9 cellular contexts compared by ENCODE assay signal in genomic region chr2:37375721-37376399, GRCh38. TPM values are rescaled to one million over a fixed set of nuclear protein-coding genes. Genes with fewer than 3 reads are reported as not detected.
DNase-seq lines count a peak whose midpoint lies in the region; ATAC-seq and FAIRE-seq lines count a peak whose summit lies in the region.
"Had no signal": no experiment of that assay in that cellular context is flagged by ENCODE, and none has a peak within 500 bp of the region (broad histone marks: within the 10 kb centered on the region; RNA-seq: fewer than 3 reads in every experiment).

No MANE protein-coding gene starts in this region.

- H3K36me3 ChIP-seq in small intestine (ENCODE audit: control insufficient read depth in 2 of 2, insufficient read depth in 2 of 2, low read length in 2 of 2): no peaks in the 10 kb centered on the region

- no peaks in the 10 kb centered on the region for H3K9me3 ChIP-seq in small intestine (ENCODE audit: control insufficient read depth, low read depth)

- 65 to 74% (median 73%) methylated on average over 9 of the region's 9 CpGs for WGBS in small intestine, 3 donors

- H3K27me3 ChIP-seq in small intestine (ENCODE audit: control insufficient read depth in 2 of 2, insufficient read depth in 2 of 2, low read length in 2 of 2): no peaks in the 10 kb centered on the region

- H3K27me3 Mint-ChIP-seq in activated T-cell treated with anti-CD3 and anti-CD28 coated beads, Interleukin-2, amount 50 U/mL, for 72 hours (ENCODE audit: low read depth): peaks cover 59% of the 10 kb centered on the region
- H3K27me3 Mint-ChIP-seq in activated T-helper 1 cell treated with anti-CD3 and anti-CD28 coated beads, Interleukin-12 subunit alpha, Interleukin-12 subunit beta, Interleukin-2, Interleukin-4 antibody, amounts not matched to agents 30 ng/mL and 10 ng/mL and 1 ng/mL, durations not matched to agents 14 hours and 24 hours and 36 hours (ENCODE audit: insufficient read depth): peaks cover 59% of the 10 kb centered on the region
- no peaks in the 10 kb centered on the region for H3K27me3 Mint-ChIP-seq in stimulated activated memory B cell treated with anti-CD40 and anti-IgM and Interleukin-4, amounts not matched to agents 10 μg/mL and 1 μg/mL and 100 μg/mL, for 72 hours

- DNase-seq in activated T-cell treated with anti-CD3 and anti-CD28 coated beads, Interleukin-2, amount 50 U/mL, for 72 hours: no peak
- DNase-seq in activated T-cell treated with anti-CD3 and anti-CD28 coated beads for 4 hours (no peak), NCI-H1694 (lab: John Stamatoyannopoulos, UW) (no peak), small intestine (no peak), HuH-7 (ENCODE audit: low spot score) (no peak)
- no peak for DNase-seq in activated T-helper 1 cell treated with anti-CD3 and anti-CD28 coated beads, Interleukin-12 subunit alpha, Interleukin-12 subunit beta, Interleukin-2, Interleukin-4 antibody, amounts not matched to agents 30 ng/mL and 10 ng/mL and 1 ng/mL, durations not matched to agents 14 hours and 24 hours and 36 hours (ENCODE audit: low spot score)

- no peak for FAIRE-seq in small intestine (lab: Jason Lieb, UNC)

- no peaks in the 10 kb centered on the region for H3K4me1 ChIP-seq in small intestine (ENCODE audit: control insufficient read depth in 2 of 2, insufficient read depth in 1 of 2, low read depth in 1 of 2, low read length in 1 of 2)

- H3K4me3 ChIP-seq in small intestine (ENCODE audit: low read depth in 1 of 2, low read length in 2 of 2): no peak overlapping the region

- H3K4me1 Mint-ChIP-seq in activated T-cell treated with anti-CD3 and anti-CD28 coated beads, Interleukin-2, amount 50 U/mL, for 72 hours (ENCODE audit: low read depth): peaks cover 31% of the 10 kb centered on the region
- peaks cover 52% of the 10 kb centered on the region for H3K4me1 Mint-ChIP-seq in activated T-helper 1 cell treated with anti-CD3 and anti-CD28 coated beads, Interleukin-12 subunit alpha, Interleukin-12 subunit beta, Interleukin-2, Interleukin-4 antibody, amounts not matched to agents 30 ng/mL and 10 ng/mL and 1 ng/mL, durations not matched to agents 14 hours and 24 hours and 36 hours (ENCODE audit: low read depth)
- H3K4me1 Mint-ChIP-seq in stimulated activated memory B cell treated with anti-CD40 and anti-IgM and Interleukin-4, amounts not matched to agents 10 μg/mL and 1 μg/mL and 100 μg/mL, for 72 hours: peaks cover 39% of the 10 kb centered on the region

- no peak overlapping the region for H3K27ac ChIP-seq in small intestine (ENCODE audit: low read depth in 1 of 2, low read length in 1 of 2)
- H3K27ac ChIP-seq: C4-2B had no signal

- H3K9me3 Mint-ChIP-seq in activated T-cell treated with anti-CD3 and anti-CD28 coated beads, Interleukin-2, amount 50 U/mL, for 72 hours: no peaks in the 10 kb centered on the region
- H3K9me3 Mint-ChIP-seq in activated T-helper 1 cell treated with anti-CD3 and anti-CD28 coated beads, Interleukin-12 subunit alpha, Interleukin-12 subunit beta, Interleukin-2, Interleukin-4 antibody, amounts not matched to agents 30 ng/mL and 10 ng/mL and 1 ng/mL, durations not matched to agents 14 hours and 24 hours and 36 hours: no peaks in the 10 kb centered on the region
- no peaks in the 10 kb centered on the region for H3K9me3 Mint-ChIP-seq in stimulated activated memory B cell treated with anti-CD40 and anti-IgM and Interleukin-4, amounts not matched to agents 10 μg/mL and 1 μg/mL and 100 μg/mL, for 72 hours

- ATAC-seq in activated T-cell treated with anti-CD3 and anti-CD28 coated beads, Interleukin-2, amount 50 U/mL, for 72 hours (replicated peaks in 1 of 2): peak; percentile 1 to 2
- ATAC-seq in HG02943 (IDR thresholded peaks at IDR 0.05; ENCODE audit: low read depth, unreplicated experiment): peak; percentile 26
- peak; percentile 53 for ATAC-seq in stimulated activated memory B cell treated with anti-CD40 and anti-IgM and Interleukin-4, amounts not matched to agents 10 μg/mL and 1 μg/mL and 100 μg/mL, for 72 hours

- H3K27ac Mint-ChIP-seq in activated T-cell treated with anti-CD3 and anti-CD28 coated beads, Interleukin-2, amount 50 U/mL, for 72 hours: no peak overlapping the region
- H3K27ac Mint-ChIP-seq in activated T-helper 1 cell treated with anti-CD3 and anti-CD28 coated beads, Interleukin-12 subunit alpha, Interleukin-12 subunit beta, Interleukin-2, Interleukin-4 antibody, amounts not matched to agents 30 ng/mL and 10 ng/mL and 1 ng/mL, durations not matched to agents 14 hours and 24 hours and 36 hours: no peak overlapping the region
- peak overlapping the region; percentile 78 for H3K27ac Mint-ChIP-seq in stimulated activated memory B cell treated with anti-CD40 and anti-IgM and Interleukin-4, amounts not matched to agents 10 μg/mL and 1 μg/mL and 100 μg/mL, for 72 hours

- intact Hi-C loops in activated T-helper 1 cell treated with anti-CD3 and anti-CD28 coated beads, Interleukin-12 subunit alpha, Interleukin-12 subunit beta, Interleukin-2, Interleukin-4 antibody, amounts not matched to agents 30 ng/mL and 10 ng/mL and 1 ng/mL, durations not matched to agents 14 hours and 24 hours and 36 hours (cut with micrococcal nuclease): loop anchor here (1.0 to 5.0 kb wide), 11 partner anchors 9 to 1841 kb away; partner anchors contain the start of genes CDC42EP3, CEBPZ, GPATCH11 and HEATR5B

- peak overlapping the region; percentile 52 to 68 for H3K4me3 Mint-ChIP-seq in activated T-cell treated with anti-CD3 and anti-CD28 coated beads, Interleukin-2, amount 50 U/mL, for 72 hours
- peak overlapping the region; percentile 34 for H3K4me3 Mint-ChIP-seq in activated T-helper 1 cell treated with anti-CD3 and anti-CD28 coated beads, Interleukin-12 subunit alpha, Interleukin-12 subunit beta, Interleukin-2, Interleukin-4 antibody, amounts not matched to agents 30 ng/mL and 10 ng/mL and 1 ng/mL, durations not matched to agents 14 hours and 24 hours and 36 hours
- H3K4me3 Mint-ChIP-seq in stimulated activated memory B cell treated with anti-CD40 and anti-IgM and Interleukin-4, amounts not matched to agents 10 μg/mL and 1 μg/mL and 100 μg/mL, for 72 hours: peak overlapping the region; percentile 66

- no peaks in the 10 kb centered on the region for H3K36me3 Mint-ChIP-seq in activated T-cell treated with anti-CD3 and anti-CD28 coated beads, Interleukin-2, amount 50 U/mL, for 72 hours (ENCODE audit: insufficient read depth in 2 of 2)
- no peaks in the 10 kb centered on the region for H3K36me3 Mint-ChIP-seq in activated T-helper 1 cell treated with anti-CD3 and anti-CD28 coated beads, Interleukin-12 subunit alpha, Interleukin-12 subunit beta, Interleukin-2, Interleukin-4 antibody, amounts not matched to agents 30 ng/mL and 10 ng/mL and 1 ng/mL, durations not matched to agents 14 hours and 24 hours and 36 hours (ENCODE audit: low read depth)
- H3K36me3 Mint-ChIP-seq in stimulated activated memory B cell treated with anti-CD40 and anti-IgM and Interleukin-4, amounts not matched to agents 10 μg/mL and 1 μg/mL and 100 μg/mL, for 72 hours: no peaks in the 10 kb centered on the region

RNA-seq across cellular contexts. Expression of gene QPCT, which starts 31.4 kb away (rescaled TPM):
- under 1 TPM; 0.35 to 0.70 TPM for total RNA-seq in activated T-cell treated with anti-CD3 and anti-CD28 coated beads, Interleukin-2, amount 50 U/mL, for 72 hours
- total RNA-seq in activated T-helper 1 cell treated with anti-CD3 and anti-CD28 coated beads, Interleukin-12 subunit alpha, Interleukin-12 subunit beta, Interleukin-2, Interleukin-4 antibody, amounts not matched to agents 30 ng/mL and 10 ng/mL and 1 ng/mL, durations not matched to agents 14 hours and 24 hours and 36 hours: 1.6 and 3.8 TPM in 2 replicates
- polyA plus RNA-seq in small intestine: 1 to 10 TPM in 2 of 3 donors, under 1 TPM in 1; 0.67 to 2.7 (median 1.9) TPM

RNA-seq across cellular contexts. Expression of gene PRKD3, which starts 51.2 kb away (rescaled TPM):
- total RNA-seq in activated T-cell treated with anti-CD3 and anti-CD28 coated beads, Interleukin-2, amount 50 U/mL, for 72 hours: 10 to 100 TPM; 20.2 to 28.5 TPM
- 23.9 and 24.3 TPM in 2 replicates for total RNA-seq in activated T-helper 1 cell treated with anti-CD3 and anti-CD28 coated beads, Interleukin-12 subunit alpha, Interleukin-12 subunit beta, Interleukin-2, Interleukin-4 antibody, amounts not matched to agents 30 ng/mL and 10 ng/mL and 1 ng/mL, durations not matched to agents 14 hours and 24 hours and 36 hours
- 1 to 10 TPM; 4.3 to 7.9 (median 5.1) TPM for polyA plus RNA-seq in small intestine

Comparison
In these comparisons a context has a peak if more than half of its experiments do, and no peak if none do; other contexts are left out.
1. ATAC-seq: peak in every context shown above with its lines; median percentile 53 in stimulated activated memory B cell treated with anti-CD40 and anti-IgM and Interleukin-4, amounts not matched to agents 10 μg/mL and 1 μg/mL and 100 μg/mL, for 72 hours; 26 in HG02943; 2 in activated T-cell treated with anti-CD3 and anti-CD28 coated beads, Interleukin-2, amount 50 U/mL, for 72 hours.